ENCODE assay signal across 18 cellular contexts in the genomic region with DNA sequence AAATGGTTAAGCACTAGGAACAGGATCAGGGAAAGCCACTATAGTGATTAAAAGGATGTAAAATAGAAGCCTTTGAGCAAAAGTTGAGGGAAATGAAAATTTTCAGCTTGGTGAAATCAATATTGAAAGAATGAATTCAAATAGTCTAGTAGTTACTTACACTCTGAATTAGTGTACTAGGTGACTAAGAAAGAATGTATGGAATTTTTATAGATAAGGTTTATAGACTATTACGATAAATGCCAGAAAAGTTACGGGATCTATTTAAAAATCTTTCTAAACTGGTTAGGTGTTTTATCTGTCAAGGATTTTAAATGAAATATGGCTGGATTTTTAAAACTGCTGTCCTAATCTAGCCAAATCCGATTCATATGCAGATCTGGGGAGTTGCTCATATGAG.
DNase-seq lines count a peak whose midpoint lies in the region; ATAC-seq and TF ChIP-seq lines count a peak whose summit lies in the region.
"Had no signal": no experiment of that assay in that cellular context is flagged by ENCODE, and none has a peak within 500 bp of the region (broad histone marks: within the 10 kb centered on the region; RNA-seq: fewer than 3 reads in every experiment).

No MANE protein-coding gene starts in this region.

- BruUV-seq in Calu3 (replicated peaks; lab: Mats Ljungman, UMichigan) (no TSS peak), PC-3 (replicated peaks; lab: Mats Ljungman, UMichigan) (no TSS peak)

- no peaks in the 10 kb centered on the region for H3K27me3 Mint-ChIP-seq in Calu3 (ENCODE audit: unreplicated experiment)
- peaks cover 25% of the 10 kb centered on the region for H3K27me3 Mint-ChIP-seq in mesothelial cell of epicardium (ENCODE audit: low read depth)

- peak; percentile 78 for ATAC-seq in PC-3

- no peaks in the 10 kb centered on the region for H3K9me3 Mint-ChIP-seq in Calu3 (ENCODE audit: low read depth, unreplicated experiment)
- H3K9me3 Mint-ChIP-seq in mesothelial cell of epicardium: no peaks in the 10 kb centered on the region
- H3K9me3 Mint-ChIP-seq: CD4-positive, alpha-beta memory T cell had no signal

- H3K27ac ChIP-seq in PC-3 (ENCODE audit: low read length): peak overlapping the region; percentile 38
- no peak overlapping the region for H3K27ac ChIP-seq in RWPE1
- H3K27ac ChIP-seq: GM23248 had no signal

- CTCF ChIA-PET in Calu3 (lab: Charles Lee): no interaction called here
- CTCF ChIA-PET in PC-3 (lab: Charles Lee): interaction anchor here (0.6 kb wide), 1 partner anchor 11 kb away, joined by 3 read pairs; no protein-coding TSS in a partner anchor
- CTCF ChIA-PET in RWPE1 (lab: Yijun Ruan, JAX): no interaction called here

- no peaks in the 10 kb centered on the region for H3K36me3 ChIP-seq in PC-3 (ENCODE audit: low read depth, low read length)

- peak overlapping the region; percentile 79 for H3K27ac Mint-ChIP-seq in Calu3 (ENCODE audit: unreplicated experiment)
- H3K27ac Mint-ChIP-seq in mesothelial cell of epicardium: peak overlapping the region; percentile 58
- H3K27ac Mint-ChIP-seq: CD4-positive, alpha-beta memory T cell had no signal

- POLR2A ChIA-PET in PC-3 (lab: Charles Lee; ENCODE audit: unreplicated experiment) (no interaction called here), RWPE1 (lab: Yijun Ruan, JAX; ENCODE audit: low non-redundant PET) (no interaction called here)

- no peaks in the 10 kb centered on the region for H3F3A ChIP-seq in PC-3 (ENCODE audit: low read length, unreplicated experiment)

- H4K20me1 ChIP-seq in PC-3 (ENCODE audit: low read length): no peaks in the 10 kb centered on the region

- DNase-seq in Calu3 (no peak), PC-3 (peak; percentile 74), RWPE1 (ENCODE audit: low spot score) (peak; percentile 26), mesothelial cell of epicardium (ENCODE audit: low spot score in 2 of 2, unreplicated experiment in 2 of 2) (no peak), activated gamma-delta T cell treated with Interleukin-2 at 50 U/mL for 16 hours (no peak), posterior cingulate gyrus (no peak), iPS-NIHi11 (ENCODE audit: low spot score) (no peak)
- DNase-seq: 8988T; C1 segment of cervical spinal cord; CD4-positive, alpha-beta memory T cell; COR-L47; DMS153; DMS79; EL; GF-D8; GM23248; H7; HCEC 1CT had no signal

- H3K4me3 Mint-ChIP-seq in Calu3 (ENCODE audit: low read depth, unreplicated experiment) (peak overlapping the region; percentile 44), mesothelial cell of epicardium (no peak overlapping the region)
- H3K4me3 Mint-ChIP-seq: CD4-positive, alpha-beta memory T cell had no signal

- no peaks in the 10 kb centered on the region for H3K36me3 Mint-ChIP-seq in Calu3 (ENCODE audit: insufficient read depth, unreplicated experiment)
- no peaks in the 10 kb centered on the region for H3K36me3 Mint-ChIP-seq in mesothelial cell of epicardium
- H3K36me3 Mint-ChIP-seq: CD4-positive, alpha-beta memory T cell had no signal

- H3K4me1 Mint-ChIP-seq in Calu3 (ENCODE audit: low read depth, unreplicated experiment) (peaks cover 33% of the 10 kb centered on the region), mesothelial cell of epicardium (peaks cover 16% of the 10 kb centered on the region)
- H3K4me1 Mint-ChIP-seq: CD4-positive, alpha-beta memory T cell had no signal

- H2AFZ ChIP-seq in PC-3 (ENCODE audit: low read length): peak overlapping the region; percentile 15; the same call in 1 of the 2 replicates
- H2AFZ ChIP-seq: GM23248 had no signal

- no peak overlapping the region for H3K9ac ChIP-seq in PC-3 (ENCODE audit: low read length)
- H3K9ac ChIP-seq: GM23248 had no signal

- H3K9me3 ChIP-seq in PC-3 (ENCODE audit: low read length): no peaks in the 10 kb centered on the region

- no peaks in the 10 kb centered on the region for H3K9me2 ChIP-seq in PC-3 (replicated peaks; ENCODE audit: low read length)

- no peaks in the 10 kb centered on the region for H3K27me3 ChIP-seq in PC-3 (ENCODE audit: low read length)

- no peak for TF ChIP-seq CTCF in Calu3 (IDR thresholded peaks at IDR 0.05; ENCODE audit: unreplicated experiment)
- TF ChIP-seq CTCF in PC-3 (conservative IDR thresholded peaks at IDR 0.05; ENCODE audit: low read depth, low read length): no peak
- TF ChIP-seq CTCF in RWPE1 (conservative IDR thresholded peaks at IDR 0.05; ENCODE audit: low read depth): no peak
- TF ChIP-seq CTCF in mesothelial cell of epicardium (IDR thresholded peaks at IDR 0.05; ENCODE audit: unreplicated experiment): no peak

- peaks cover 23% of the 10 kb centered on the region for H3K4me1 ChIP-seq in PC-3 (ENCODE audit: insufficient read depth, low read length)

- intact Hi-C loops in Calu3 (cut with micrococcal nuclease; ENCODE audit: unreplicated experiment): no loop called here
- intact Hi-C loops in PC-3 (cut with micrococcal nuclease): no loop called here
- intact Hi-C loops in posterior cingulate gyrus (cut with DNase I): no loop called here

- H3K4me3 ChIP-seq in PC-3 (ENCODE audit: low read length): peak overlapping the region; percentile 39; the same call in 1 of the 2 replicates
- H3K4me3 ChIP-seq: GM23248 had no signal

- H3K79me2 ChIP-seq in PC-3 (ENCODE audit: low read length): no peaks in the 10 kb centered on the region

- peak overlapping the region; percentile 77 for H3K4me2 ChIP-seq in PC-3 (ENCODE audit: low read length)

Comparison
In these comparisons a context has a peak if more than half of its experiments do, and no peak if none do; other contexts are left out.
1. DNase-seq: peak in PC-3 (single experiment) and RWPE1 (single experiment); none in Calu3 (single experiment), mesothelial cell of epicardium (0 of 2), activated gamma-delta T cell treated with Interleukin-2 at 50 U/mL for 16 hours (single experiment), posterior cingulate gyrus (0 of 10) and iPS-NIHi11 (single experiment).